15 cellular contexts compared by ENCODE assay signal in the genomic region with DNA sequence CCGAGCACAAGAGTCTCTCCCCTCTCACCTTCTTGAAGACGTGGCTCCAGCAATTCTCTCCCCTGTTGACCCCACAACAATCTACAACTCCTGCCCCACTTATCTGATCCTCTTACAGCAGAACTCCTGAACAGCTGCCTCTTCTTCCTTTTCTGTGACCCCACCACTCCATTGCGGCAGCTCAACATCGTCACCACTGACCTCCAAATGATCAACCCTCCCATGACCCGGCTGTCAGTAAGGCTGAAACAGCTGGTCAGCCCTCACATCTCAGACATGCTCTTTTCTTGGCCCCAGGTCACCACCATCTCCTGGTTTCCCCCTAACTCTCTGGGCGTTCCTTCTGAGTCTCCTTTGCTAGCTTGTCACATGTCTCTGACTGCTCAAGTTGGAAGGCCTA. TPM values are rescaled to one million over a fixed set of nuclear protein-coding genes. Genes with fewer than 3 reads are reported as not detected.
A peak's percentile ranks its signal among the peaks of the same experiment; 100 is the strongest.
DNase-seq lines count a peak whose midpoint lies in the region; ATAC-seq and TF ChIP-seq lines count a peak whose summit lies in the region.
"Had no signal": no experiment of that assay in that cellular context is flagged by ENCODE, and none has a peak within 500 bp of the region (broad histone marks: within the 10 kb centered on the region; RNA-seq: fewer than 3 reads in every experiment).

No MANE protein-coding gene starts in this region.

- H3K79me2 ChIP-seq in DND-41 (ENCODE audit: insufficient read depth, low read length) = peaks cover 56% of the 10 kb centered on the region
- peaks cover 36% of the 10 kb centered on the region for H3K79me2 ChIP-seq in PC-3 (ENCODE audit: low read length)

- H2AFZ ChIP-seq in DND-41 (ENCODE audit: low read depth, low read length) (no peak overlapping the region), PC-3 (ENCODE audit: low read length) (no peak overlapping the region)

- H3K27me3 Mint-ChIP-seq in chondrocyte (ENCODE audit: low read depth) = no peaks in the 10 kb centered on the region

- H3K9me3 Mint-ChIP-seq in chondrocyte (ENCODE audit: low read depth) = no peaks in the 10 kb centered on the region

- peaks cover 3% of the 10 kb centered on the region for H3K36me3 Mint-ChIP-seq in chondrocyte (ENCODE audit: low read depth)

- intact Hi-C loops in PC-3 (cut with micrococcal nuclease) (no loop called here), prostate gland (cut with DNase I) (no loop called here)

- no peak for ATAC-seq in DND-41 (ENCODE audit: insufficient read depth, low read depth)
- ATAC-seq in PC-3 = no peak
- ATAC-seq in HG03045 (IDR thresholded peaks at IDR 0.05; ENCODE audit: unreplicated experiment) = no peak
- ATAC-seq: mucosa of descending colon had no signal

- H3K27me3 ChIP-seq in BLaER1 = no peaks in the 10 kb centered on the region
- no peaks in the 10 kb centered on the region for H3K27me3 ChIP-seq in DND-41 (ENCODE audit: insufficient read depth, low read length, poor library complexity)
- H3K27me3 ChIP-seq in PC-3 (ENCODE audit: low read length) = no peaks in the 10 kb centered on the region
- H3K27me3 ChIP-seq in prostate gland (replicated peaks; ENCODE audit: insufficient read depth) = no peaks in the 10 kb centered on the region
- H3K27me3 ChIP-seq: testis had no signal

- peaks cover 42% of the 10 kb centered on the region for H3K36me3 ChIP-seq in BLaER1
- peaks cover 23% of the 10 kb centered on the region for H3K36me3 ChIP-seq in DND-41 (ENCODE audit: insufficient read depth, low read length)
- H3K36me3 ChIP-seq in PC-3 (ENCODE audit: low read depth, low read length) = no peaks in the 10 kb centered on the region; the same call in 1 of the 2 replicates
- peaks cover 0 to 4% of the 10 kb centered on the region in 2 donors for H3K36me3 ChIP-seq in prostate gland

- BruUV-seq in PC-3 (replicated peaks; lab: Mats Ljungman, UMichigan) = no TSS peak

- H3K4me2 ChIP-seq in BLaER1 (peak overlapping the region; percentile 88), DND-41 (ENCODE audit: insufficient read depth, low read length) (peak overlapping the region; percentile 93), PC-3 (ENCODE audit: low read length) (peak overlapping the region; percentile 96)

- no peaks in the 10 kb centered on the region for H3K9me3 ChIP-seq in BLaER1
- no peaks in the 10 kb centered on the region for H3K9me3 ChIP-seq in DND-41 (ENCODE audit: insufficient read depth, low read length, severe bottlenecking)
- H3K9me3 ChIP-seq in PC-3 (ENCODE audit: low read length) = no peaks in the 10 kb centered on the region
- no peaks in the 10 kb centered on the region for H3K9me3 ChIP-seq in prostate gland
- H3K9me3 ChIP-seq: mucosa of descending colon, testis had no signal

- CTCF ChIA-PET in PC-3 (lab: Charles Lee) (no interaction called here), GM10248 (lab: Yijun Ruan, JAX) (interaction anchor here (0.6 to 4.3 kb wide), 4 partner anchors 15 to 1488 kb away, joined by 3 to 12 read pairs (median 5); partner anchors contain the start of gene B9D2)

- no peak for TF ChIP-seq CTCF in DND-41 (IDR thresholded peaks at IDR 0.05; ENCODE audit: borderline replicate concordance, extremely low read depth, low read length, poor library complexity, severe bottlenecking)
- no peak for TF ChIP-seq CTCF in PC-3 (conservative IDR thresholded peaks at IDR 0.05; ENCODE audit: low read depth, low read length)
- TF ChIP-seq CTCF in chondrocyte (IDR thresholded peaks at IDR 0.05) = no peak
- TF ChIP-seq CTCF in GM10248 (IDR thresholded peaks at IDR 0.05; ENCODE audit: control extremely low read depth, extremely low read depth, low read depth, missing control alignments) = no peak
- TF ChIP-seq CTCF in prostate gland (IDR thresholded peaks at IDR 0.05) = no peak

- H3K4me3 ChIP-seq in BLaER1 = peak overlapping the region; percentile 93; the same call in 1 of the 2 replicates
- H3K4me3 ChIP-seq in DND-41 (ENCODE audit: low read depth in 1 of 2, low read length in 2 of 2) = peak overlapping the region in 1 of 2 experiments; percentile 85; a peak in 1 of 4 replicates
- peak overlapping the region; percentile 81; the same call in 1 of the 2 replicates for H3K4me3 ChIP-seq in PC-3 (ENCODE audit: low read length)
- H3K4me3 ChIP-seq in prostate gland = no peak overlapping the region
- H3K4me3 ChIP-seq: mucosa of descending colon, testis had no signal

- no peaks in the 10 kb centered on the region for H3F3A ChIP-seq in PC-3 (ENCODE audit: low read length, unreplicated experiment)

- no peak for DNase-seq in DND-41
- DNase-seq in PC-3 = no peak
- DNase-seq in chondrocyte (ENCODE audit: low spot score) = no peak
- DNase-seq in GM10248 (ENCODE audit: extremely low spot score) = no peak
- DNase-seq in prostate gland (ENCODE audit: low spot score) = no peak
- DNase-seq in Kasumi-1 (lab: John Stamatoyannopoulos, UW) = no peak
- DNase-seq: activated CD8-positive, alpha-beta memory T cell treated with anti-CD3 and anti-CD28 coated beads for 24 hours; DMS 273 treated with DMSO at 0.1 percent for 48 hours; effector CD8-positive, alpha-beta T cell; foreskin fibroblast; mucosa of descending colon; retina; testis had no signal

- H3K4me1 ChIP-seq in BLaER1 (peaks cover 44% of the 10 kb centered on the region), DND-41 (ENCODE audit: insufficient read depth, low read length) (peaks cover 33% of the 10 kb centered on the region), PC-3 (ENCODE audit: insufficient read depth, low read length) (peaks cover 10% of the 10 kb centered on the region; the same call in 1 of the 2 replicates), prostate gland (replicated peaks) (peaks cover 5% of the 10 kb centered on the region)

- no peaks in the 10 kb centered on the region for H3K9me2 ChIP-seq in PC-3 (replicated peaks; ENCODE audit: low read length)

- H3K4me1 Mint-ChIP-seq in chondrocyte (ENCODE audit: low read depth) = peaks cover 35% of the 10 kb centered on the region

- no peak for TF ChIP-seq POLR2A in prostate gland (IDR thresholded peaks at IDR 0.05)

- peaks cover 38% of the 10 kb centered on the region; the same call in 1 of the 2 replicates for H4K20me1 ChIP-seq in BLaER1
- H4K20me1 ChIP-seq in DND-41 (ENCODE audit: insufficient read depth, low read length) = peaks cover 7% of the 10 kb centered on the region; the same call in 1 of the 2 replicates
- H4K20me1 ChIP-seq in PC-3 (ENCODE audit: low read length) = no peaks in the 10 kb centered on the region

- 73% methylated on average over 6 of the region's 6 CpGs for WGBS in prostate gland

- H3K4me3 Mint-ChIP-seq in chondrocyte (ENCODE audit: unreplicated experiment) = peak overlapping the region; percentile 14

- POLR2A ChIA-PET in PC-3 (lab: Charles Lee; ENCODE audit: unreplicated experiment) = no interaction called here
- POLR2A ChIA-PET in GM10248 (lab: Yijun Ruan, JAX) = no interaction called here

- H3K27ac Mint-ChIP-seq in chondrocyte (ENCODE audit: unreplicated experiment) = no peak overlapping the region

- peak overlapping the region; percentile 97 for H3K9ac ChIP-seq in BLaER1
- no peak overlapping the region for H3K9ac ChIP-seq in DND-41 (ENCODE audit: low read depth, low read length)
- H3K9ac ChIP-seq in PC-3 (ENCODE audit: low read length) = no peak overlapping the region

- H3K27ac ChIP-seq in BLaER1 (no peak overlapping the region; the same call in 1 of the 2 replicates), DND-41 (ENCODE audit: low read length) (no peak overlapping the region), PC-3 (ENCODE audit: low read length) (no peak overlapping the region), prostate gland (no peak overlapping the region)
- H3K27ac ChIP-seq: testis had no signal

RNA-seq across cellular contexts. Expression of gene EXOSC5, which starts 1.8 kb away (rescaled TPM):
- total RNA-seq in PC-3 (2014; rRNA removed) (40.8 and 41.5 TPM in 2 replicates), chondrocyte (5.5 to 7.6 TPM (median 6.2 TPM) in 3 replicates), prostate gland (10 to 100 TPM; 29.6 to 34.0 TPM)

RNA-seq across cellular contexts. Expression of gene BCKDHA, which starts 2.3 kb away (rescaled TPM):
- total RNA-seq in PC-3 (2014; rRNA removed) (49.2 and 53.1 TPM in 2 replicates), chondrocyte (11.6 to 14.6 TPM (median 14.0 TPM) in 3 replicates), prostate gland (10 to 100 TPM; 69.0 to 72.5 TPM)

RNA-seq across cellular contexts. Expression of gene TMEM91, which starts 19.0 kb away (rescaled TPM):
- total RNA-seq in PC-3 (2014; rRNA removed) = 2.4 and 3.6 TPM in 2 replicates
- total RNA-seq in chondrocyte = 4.8 to 6.8 TPM (median 5.4 TPM) in 3 replicates
- total RNA-seq in prostate gland = 10 to 100 TPM; 15.7 to 19.7 TPM

RNA-seq across cellular contexts. Expression of gene B9D2, which starts 31.4 kb away (rescaled TPM):
- total RNA-seq in PC-3 (2014; rRNA removed) = 3.8 and 4.4 TPM in 2 replicates
- 2.0 to 3.0 TPM (median 2.6 TPM) in 3 replicates for total RNA-seq in chondrocyte
- total RNA-seq in prostate gland = 10 to 100 TPM; 10.7 to 17.1 TPM

RNA-seq across cellular contexts. Expression of gene B3GNT8, which starts 31.8 kb away (rescaled TPM):
- total RNA-seq in PC-3 (2014; rRNA removed) = 2.3 TPM in 1 of 2 replicates, not detected in the other
- total RNA-seq in chondrocyte = 0.23 to 0.70 TPM in 2 of 3 replicates, not detected in the other
- total RNA-seq in prostate gland = 10 to 100 TPM in 1 of 2 donors, 1 to 10 TPM in 1; 9.4 to 11.6 TPM

Comparison
In these comparisons a context has a peak if more than half of its experiments do, and no peak if none do; other contexts are left out.
1. H3K4me3 ChIP-seq: peak in BLaER1 (single experiment) and PC-3 (single experiment); none in prostate gland (0 of 2).
2. Peak in every context shown above with its lines, with median percentiles within 50 percentile points of each other: H3K4me2 ChIP-seq.